ENCODE assay signal across 1 cellular context in the genomic region with DNA sequence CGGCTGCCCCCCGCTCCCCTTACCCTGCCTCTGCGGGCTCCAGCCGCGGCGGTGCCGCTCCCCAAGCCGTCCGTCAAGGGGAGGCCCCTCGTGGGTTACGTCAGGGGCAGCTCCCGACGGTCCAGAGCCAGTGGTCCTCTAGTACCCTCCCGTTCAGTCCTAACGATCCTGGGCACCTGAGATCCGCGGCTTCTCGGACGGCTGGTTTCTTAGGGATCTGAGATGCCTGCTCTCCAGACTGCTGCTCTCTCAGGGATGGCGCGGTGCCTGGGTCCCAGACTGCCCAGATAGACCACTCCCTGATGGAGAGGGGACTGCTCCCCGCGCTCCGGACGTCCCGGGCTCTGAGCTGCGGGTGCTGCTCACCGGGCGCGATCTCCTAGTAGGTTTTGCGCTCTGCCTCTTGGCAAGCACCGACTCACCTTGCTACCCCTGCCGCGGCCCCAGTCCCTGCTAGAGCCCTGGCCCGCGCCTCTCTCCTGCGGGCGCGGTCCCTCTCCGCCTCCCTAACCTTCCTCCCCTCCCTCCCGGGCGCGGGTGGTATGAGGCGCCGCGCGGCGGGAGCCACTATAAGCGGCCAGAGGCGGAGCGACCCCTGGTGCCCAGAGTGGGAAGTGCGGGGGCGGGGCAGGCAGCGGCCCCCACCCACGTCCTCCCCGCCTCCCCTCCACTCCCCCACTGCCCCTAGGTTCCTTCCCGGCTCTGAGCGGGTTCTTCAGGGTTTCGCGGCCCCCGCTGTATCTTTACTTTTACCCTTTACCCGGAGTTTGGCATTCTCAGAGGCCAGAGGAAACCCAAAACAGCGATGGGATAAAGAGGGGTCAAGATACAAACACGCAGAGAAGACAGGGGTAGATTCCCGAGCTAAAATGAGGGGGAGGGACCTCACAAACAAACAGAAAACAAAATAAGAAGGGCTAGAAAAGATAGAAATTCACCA.
TF ChIP-seq lines count a peak whose summit lies in the region.

Gene C1QL4 (minus strand): TSS at position 544 of the 940 bp plus-strand sequence. CDS start 711 bp downstream, outside the sequence.

TF ChIP-seq in HepG2, 621 proteins besides CTCF, POLR2A, EP300 and RAD21 (continued from another document and continues in another):
- no peak for TF ChIP-seq ZFP36L2 (CRISPR knock-in tag; IDR thresholded peaks at IDR 0.05)
- peak; percentile 40 for TF ChIP-seq ZNF407 (CRISPR knock-in tag; IDR thresholded peaks at IDR 0.05; ENCODE audit: not compliant biosample characterization)
- TF ChIP-seq, protein P1, sequence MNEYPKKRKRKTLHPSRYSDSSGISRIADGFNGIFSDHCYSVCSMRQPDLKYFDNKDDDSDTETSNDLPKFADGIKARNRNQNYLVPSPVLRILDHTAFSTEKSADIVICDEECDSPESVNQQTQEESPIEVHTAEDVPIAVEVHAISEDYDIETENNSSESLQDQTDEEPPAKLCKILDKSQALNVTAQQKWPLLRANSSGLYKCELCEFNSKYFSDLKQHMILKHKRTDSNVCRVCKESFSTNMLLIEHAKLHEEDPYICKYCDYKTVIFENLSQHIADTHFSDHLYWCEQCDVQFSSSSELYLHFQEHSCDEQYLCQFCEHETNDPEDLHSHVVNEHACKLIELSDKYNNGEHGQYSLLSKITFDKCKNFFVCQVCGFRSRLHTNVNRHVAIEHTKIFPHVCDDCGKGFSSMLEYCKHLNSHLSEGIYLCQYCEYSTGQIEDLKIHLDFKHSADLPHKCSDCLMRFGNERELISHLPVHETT (CRISPR knock-in tag; conservative IDR thresholded peaks at IDR 0.05): no peak
- TF ChIP-seq POLR2AphosphoS5 (IDR thresholded peaks at IDR 0.05; ENCODE audit: low read depth, low read length): no peak
- TF ChIP-seq ARNTL (CRISPR knock-in tag; IDR thresholded peaks at IDR 0.05): no peak
- TF ChIP-seq NBN (conservative IDR thresholded peaks at IDR 0.05): no peak
- TF ChIP-seq, protein P2, sequence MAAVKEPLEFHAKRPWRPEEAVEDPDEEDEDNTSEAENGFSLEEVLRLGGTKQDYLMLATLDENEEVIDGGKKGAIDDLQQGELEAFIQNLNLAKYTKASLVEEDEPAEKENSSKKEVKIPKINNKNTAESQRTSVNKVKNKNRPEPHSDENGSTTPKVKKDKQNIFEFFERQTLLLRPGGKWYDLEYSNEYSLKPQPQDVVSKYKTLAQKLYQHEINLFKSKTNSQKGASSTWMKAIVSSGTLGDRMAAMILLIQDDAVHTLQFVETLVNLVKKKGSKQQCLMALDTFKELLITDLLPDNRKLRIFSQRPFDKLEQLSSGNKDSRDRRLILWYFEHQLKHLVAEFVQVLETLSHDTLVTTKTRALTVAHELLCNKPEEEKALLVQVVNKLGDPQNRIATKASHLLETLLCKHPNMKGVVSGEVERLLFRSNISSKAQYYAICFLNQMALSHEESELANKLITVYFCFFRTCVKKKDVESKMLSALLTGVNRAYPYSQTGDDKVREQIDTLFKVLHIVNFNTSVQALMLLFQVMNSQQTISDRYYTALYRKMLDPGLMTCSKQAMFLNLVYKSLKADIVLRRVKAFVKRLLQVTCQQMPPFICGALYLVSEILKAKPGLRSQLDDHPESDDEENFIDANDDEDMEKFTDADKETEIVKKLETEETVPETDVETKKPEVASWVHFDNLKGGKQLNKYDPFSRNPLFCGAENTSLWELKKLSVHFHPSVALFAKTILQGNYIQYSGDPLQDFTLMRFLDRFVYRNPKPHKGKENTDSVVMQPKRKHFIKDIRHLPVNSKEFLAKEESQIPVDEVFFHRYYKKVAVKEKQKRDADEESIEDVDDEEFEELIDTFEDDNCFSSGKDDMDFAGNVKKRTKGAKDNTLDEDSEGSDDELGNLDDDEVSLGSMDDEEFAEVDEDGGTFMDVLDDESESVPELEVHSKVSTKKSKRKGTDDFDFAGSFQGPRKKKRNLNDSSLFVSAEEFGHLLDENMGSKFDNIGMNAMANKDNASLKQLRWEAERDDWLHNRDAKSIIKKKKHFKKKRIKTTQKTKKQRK (IDR thresholded peaks at IDR 0.05; ENCODE audit: low read length): no peak
- TF ChIP-seq HMG20A (CRISPR knock-in tag; IDR thresholded peaks at IDR 0.05; ENCODE audit: borderline replicate concordance): no peak
- TF ChIP-seq ZNF792 (CRISPR knock-in tag; IDR thresholded peaks at IDR 0.05): no peak
- no peak for TF ChIP-seq CHD4 (IDR thresholded peaks at IDR 0.05; ENCODE audit: borderline replicate concordance, low read length)
- TF ChIP-seq SP2 (CRISPR knock-in tag; IDR thresholded peaks at IDR 0.05): no peak
- TF ChIP-seq RXRA (CRISPR knock-in tag; IDR thresholded peaks at IDR 0.05): no peak
- no peak for TF ChIP-seq RXRB (CRISPR knock-in tag; IDR thresholded peaks at IDR 0.05; ENCODE audit: borderline replicate concordance)
- TF ChIP-seq ZBTB38 (CRISPR knock-in tag; IDR thresholded peaks at IDR 0.05): no peak
- TF ChIP-seq SAP130 (CRISPR knock-in tag; IDR thresholded peaks at IDR 0.05; ENCODE audit: low read depth): peak; percentile 46; the same call in 1 of the 2 replicates
- no peak for TF ChIP-seq ZNF296 (CRISPR knock-in tag; conservative IDR thresholded peaks at IDR 0.05)
- no peak; the same call in 1 of the 2 replicates for TF ChIP-seq MAX (IDR thresholded peaks at IDR 0.05)
- no peak for TF ChIP-seq SMARCE1 (IDR thresholded peaks at IDR 0.05; ENCODE audit: borderline replicate concordance)
- TF ChIP-seq, protein P3, sequence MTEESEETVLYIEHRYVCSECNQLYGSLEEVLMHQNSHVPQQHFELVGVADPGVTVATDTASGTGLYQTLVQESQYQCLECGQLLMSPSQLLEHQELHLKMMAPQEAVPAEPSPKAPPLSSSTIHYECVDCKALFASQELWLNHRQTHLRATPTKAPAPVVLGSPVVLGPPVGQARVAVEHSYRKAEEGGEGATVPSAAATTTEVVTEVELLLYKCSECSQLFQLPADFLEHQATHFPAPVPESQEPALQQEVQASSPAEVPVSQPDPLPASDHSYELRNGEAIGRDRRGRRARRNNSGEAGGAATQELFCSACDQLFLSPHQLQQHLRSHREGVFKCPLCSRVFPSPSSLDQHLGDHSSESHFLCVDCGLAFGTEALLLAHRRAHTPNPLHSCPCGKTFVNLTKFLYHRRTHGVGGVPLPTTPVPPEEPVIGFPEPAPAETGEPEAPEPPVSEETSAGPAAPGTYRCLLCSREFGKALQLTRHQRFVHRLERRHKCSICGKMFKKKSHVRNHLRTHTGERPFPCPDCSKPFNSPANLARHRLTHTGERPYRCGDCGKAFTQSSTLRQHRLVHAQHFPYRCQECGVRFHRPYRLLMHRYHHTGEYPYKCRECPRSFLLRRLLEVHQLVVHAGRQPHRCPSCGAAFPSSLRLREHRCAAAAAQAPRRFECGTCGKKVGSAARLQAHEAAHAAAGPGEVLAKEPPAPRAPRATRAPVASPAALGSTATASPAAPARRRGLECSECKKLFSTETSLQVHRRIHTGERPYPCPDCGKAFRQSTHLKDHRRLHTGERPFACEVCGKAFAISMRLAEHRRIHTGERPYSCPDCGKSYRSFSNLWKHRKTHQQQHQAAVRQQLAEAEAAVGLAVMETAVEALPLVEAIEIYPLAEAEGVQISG (CRISPR knock-in tag; IDR thresholded peaks at IDR 0.05): 0 out of 2 replicates have a peak, but pooled peaks have one; percentile 41
- TF ChIP-seq ZNF33A (CRISPR knock-in tag; IDR thresholded peaks at IDR 0.05; ENCODE audit: borderline replicate concordance): no peak
- TF ChIP-seq PHF5A (CRISPR knock-in tag; IDR thresholded peaks at IDR 0.05; ENCODE audit: low read depth, unreplicated experiment): no peak
- no peak for TF ChIP-seq ZNF235 (CRISPR knock-in tag; IDR thresholded peaks at IDR 0.05; ENCODE audit: borderline replicate concordance)
- TF ChIP-seq PCBP2 (optimal IDR thresholded peaks at IDR 0.05; ENCODE audit: low read depth, low read length, poor library complexity, severe bottlenecking): no peak
- TF ChIP-seq PATZ1 (CRISPR knock-in tag; IDR thresholded peaks at IDR 0.05): peak; percentile 96
- TF ChIP-seq, protein P4, sequence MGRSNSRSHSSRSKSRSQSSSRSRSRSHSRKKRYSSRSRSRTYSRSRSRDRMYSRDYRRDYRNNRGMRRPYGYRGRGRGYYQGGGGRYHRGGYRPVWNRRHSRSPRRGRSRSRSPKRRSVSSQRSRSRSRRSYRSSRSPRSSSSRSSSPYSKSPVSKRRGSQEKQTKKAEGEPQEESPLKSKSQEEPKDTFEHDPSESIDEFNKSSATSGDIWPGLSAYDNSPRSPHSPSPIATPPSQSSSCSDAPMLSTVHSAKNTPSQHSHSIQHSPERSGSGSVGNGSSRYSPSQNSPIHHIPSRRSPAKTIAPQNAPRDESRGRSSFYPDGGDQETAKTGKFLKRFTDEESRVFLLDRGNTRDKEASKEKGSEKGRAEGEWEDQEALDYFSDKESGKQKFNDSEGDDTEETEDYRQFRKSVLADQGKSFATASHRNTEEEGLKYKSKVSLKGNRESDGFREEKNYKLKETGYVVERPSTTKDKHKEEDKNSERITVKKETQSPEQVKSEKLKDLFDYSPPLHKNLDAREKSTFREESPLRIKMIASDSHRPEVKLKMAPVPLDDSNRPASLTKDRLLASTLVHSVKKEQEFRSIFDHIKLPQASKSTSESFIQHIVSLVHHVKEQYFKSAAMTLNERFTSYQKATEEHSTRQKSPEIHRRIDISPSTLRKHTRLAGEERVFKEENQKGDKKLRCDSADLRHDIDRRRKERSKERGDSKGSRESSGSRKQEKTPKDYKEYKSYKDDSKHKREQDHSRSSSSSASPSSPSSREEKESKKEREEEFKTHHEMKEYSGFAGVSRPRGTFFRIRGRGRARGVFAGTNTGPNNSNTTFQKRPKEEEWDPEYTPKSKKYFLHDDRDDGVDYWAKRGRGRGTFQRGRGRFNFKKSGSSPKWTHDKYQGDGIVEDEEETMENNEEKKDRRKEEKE (IDR thresholded peaks at IDR 0.05): no peak
- no peak for TF ChIP-seq TBP (CRISPR knock-in tag; IDR thresholded peaks at IDR 0.05)
- no peak for TF ChIP-seq BHLHE40 (IDR thresholded peaks at IDR 0.05; ENCODE audit: low read length)
- no peak for TF ChIP-seq ZNF230 (CRISPR knock-in tag; IDR thresholded peaks at IDR 0.05)
